21 cellular contexts compared by ENCODE assay signal in genomic region chr16:72247821-72248253, GRCh38.
DNase-seq lines count a peak whose midpoint lies in the region; ATAC-seq and TF ChIP-seq lines count a peak whose summit lies in the region.
"Had no signal": no experiment of that assay in that cellular context is flagged by ENCODE, and none has a peak within 500 bp of the region (broad histone marks: within the 10 kb centered on the region; RNA-seq: fewer than 3 reads in every experiment).

No MANE protein-coding gene starts in this region.

- no peak overlapping the region for H3K27ac Mint-ChIP-seq in progenitor cell of endocrine pancreas
- H3K27ac Mint-ChIP-seq: activated naive CD8-positive, alpha-beta T cell; activated T-cell treated with anti-CD3 and anti-CD28 coated beads, Interleukin-2, amount 50 U/mL, for 24 hours; nephron progenitor cell; stimulated activated effector memory CD8-positive, alpha-beta T cell treated with anti-CD3 and anti-CD28 coated beads, Interleukin-12 subunit alpha, Interleukin-12 subunit beta, amount 100 ng/mL, for 72 hours had no signal

- peak overlapping the region; percentile 70 for H3K4me2 ChIP-seq in GM23248 (ENCODE audit: unreplicated experiment)

- no peaks in the 10 kb centered on the region for H3K9me3 Mint-ChIP-seq in progenitor cell of endocrine pancreas (ENCODE audit: low read depth)
- H3K9me3 Mint-ChIP-seq: activated T-cell treated with anti-CD3 and anti-CD28 coated beads, Interleukin-2, amount 50 U/mL, for 24 hours; nephron progenitor cell; stimulated activated effector memory CD8-positive, alpha-beta T cell treated with anti-CD3 and anti-CD28 coated beads, Interleukin-12 subunit alpha, Interleukin-12 subunit beta, amount 100 ng/mL, for 72 hours had no signal

- H3K27me3 Mint-ChIP-seq in progenitor cell of endocrine pancreas, result peaks cover 3% of the 10 kb centered on the region
- H3K27me3 Mint-ChIP-seq: activated naive CD8-positive, alpha-beta T cell; activated T-cell treated with anti-CD3 and anti-CD28 coated beads, Interleukin-2, amount 50 U/mL, for 24 hours had no signal

- ATAC-seq in gastrocnemius medialis, result peak; percentile 33 to 60
- ATAC-seq in HG03342 (IDR thresholded peaks at IDR 0.05; ENCODE audit: unreplicated experiment), result no peak
- no peak for ATAC-seq in right lobe of liver
- ATAC-seq: stimulated activated effector memory CD8-positive, alpha-beta T cell treated with anti-CD3 and anti-CD28 coated beads, Interleukin-12 subunit alpha, Interleukin-12 subunit beta, amount 100 ng/mL, for 72 hours; upper lobe of right lung had no signal

- H3K9ac ChIP-seq in GM23248, result peak overlapping the region; percentile 20; the same call in 1 of the 2 replicates

- H3K4me3 Mint-ChIP-seq in progenitor cell of endocrine pancreas (ENCODE audit: low read depth), result no peak overlapping the region
- H3K4me3 Mint-ChIP-seq: activated naive CD8-positive, alpha-beta T cell; activated T-cell treated with anti-CD3 and anti-CD28 coated beads, Interleukin-2, amount 50 U/mL, for 24 hours; nephron progenitor cell; stimulated activated effector memory CD8-positive, alpha-beta T cell treated with anti-CD3 and anti-CD28 coated beads, Interleukin-12 subunit alpha, Interleukin-12 subunit beta, amount 100 ng/mL, for 72 hours had no signal

- TF ChIP-seq POLR2A in gastrocnemius medialis (IDR thresholded peaks at IDR 0.05) (no peak), right lobe of liver (IDR thresholded peaks at IDR 0.05) (no peak)

- H3K9me3 ChIP-seq in GM23248 (ENCODE audit: low read depth) (no peaks in the 10 kb centered on the region), gastrocnemius medialis (no peaks in the 10 kb centered on the region), right lobe of liver (no peaks in the 10 kb centered on the region)
- H3K9me3 ChIP-seq: colonic mucosa, upper lobe of right lung had no signal

- H3K9me2 ChIP-seq in GM23248 (ENCODE audit: insufficient read depth), result no peaks in the 10 kb centered on the region

- H4K20me1 ChIP-seq in GM23248 (ENCODE audit: insufficient read depth), result no peaks in the 10 kb centered on the region

- no peak for TF ChIP-seq CTCF in astrocyte of the cerebellum (IDR thresholded peaks at IDR 0.05; ENCODE audit: low read depth, low read length, missing control alignments)
- TF ChIP-seq CTCF in foreskin fibroblast (IDR thresholded peaks at IDR 0.05; ENCODE audit: low read depth, low read length), result no peak
- TF ChIP-seq CTCF in gastrocnemius medialis (IDR thresholded peaks at IDR 0.05 in 4 of 5, conservative IDR thresholded peaks at IDR 0.05 in 1 of 5), result no peak
- no peak for TF ChIP-seq CTCF in right lobe of liver (IDR thresholded peaks at IDR 0.05)
- TF ChIP-seq CTCF in progenitor cell of endocrine pancreas (IDR thresholded peaks at IDR 0.05; ENCODE audit: unreplicated experiment), result no peak

- H3K4me1 ChIP-seq in GM23248 (ENCODE audit: insufficient read depth) (peaks cover 23% of the 10 kb centered on the region), gastrocnemius medialis (no peaks in the 10 kb centered on the region), right lobe of liver (no peaks in the 10 kb centered on the region)
- H3K4me1 ChIP-seq: colonic mucosa, upper lobe of right lung had no signal

- DNase-seq in GM23248, result peak; percentile 59
- peak; percentile 22 for DNase-seq in astrocyte of the cerebellum (ENCODE audit: low read depth)
- peak; percentile 49 to 62 for DNase-seq in foreskin fibroblast
- no peak for DNase-seq in gastrocnemius medialis
- no peak for DNase-seq in activated CD4-positive, alpha-beta T cell treated with anti-CD3 and anti-CD28 coated beads, Interleukin-2, amount 50 U/mL, for 48 hours
- DNase-seq in right lobe of liver, result no peak
- no peak for DNase-seq in progenitor cell of endocrine pancreas (ENCODE audit: low spot score, unreplicated experiment)
- DNase-seq: activated CD4-positive, alpha-beta T cell treated with anti-CD3 and anti-CD28 coated beads, Interleukin-2, amount 50 U/mL, for 1 hour; activated T-cell treated with anti-CD3 and anti-CD28 coated beads, Interleukin-2, amount 50 U/mL, for 24 hours; AML-193; colonic mucosa; H7; KBM-7; NCI-H1417; NCI-H446; nephron progenitor cell; small intestine; upper lobe of right lung had no signal

- intact Hi-C loops in gastrocnemius medialis (cut with DNase I; ENCODE audit: low total_unique reads), result no loop called here
- intact Hi-C loops in right lobe of liver (cut with DNase I), result no loop called here

- H3K79me2 ChIP-seq in GM23248 (ENCODE audit: insufficient read depth), result no peaks in the 10 kb centered on the region

- H3K27ac ChIP-seq in GM23248, result peak overlapping the region; percentile 43
- H3K27ac ChIP-seq in gastrocnemius medialis, result peak overlapping the region in 3 of 4 donors; percentile 31 to 50 (median 38)
- no peak overlapping the region for H3K27ac ChIP-seq in right lobe of liver
- H3K27ac ChIP-seq: colonic mucosa, upper lobe of right lung had no signal

- H3K36me3 ChIP-seq in GM23248 (ENCODE audit: low read depth) (no peaks in the 10 kb centered on the region), gastrocnemius medialis (no peaks in the 10 kb centered on the region), right lobe of liver (no peaks in the 10 kb centered on the region)
- H3K36me3 ChIP-seq: colonic mucosa, upper lobe of right lung had no signal

- peaks cover 2% of the 10 kb centered on the region for H3K4me1 Mint-ChIP-seq in progenitor cell of endocrine pancreas (ENCODE audit: low read depth)
- H3K4me1 Mint-ChIP-seq: nephron progenitor cell; stimulated activated effector memory CD8-positive, alpha-beta T cell treated with anti-CD3 and anti-CD28 coated beads, Interleukin-12 subunit alpha, Interleukin-12 subunit beta, amount 100 ng/mL, for 72 hours had no signal

- H3K36me3 Mint-ChIP-seq in progenitor cell of endocrine pancreas (ENCODE audit: insufficient read depth), result no peaks in the 10 kb centered on the region
- H3K36me3 Mint-ChIP-seq: activated naive CD8-positive, alpha-beta T cell; stimulated activated effector memory CD8-positive, alpha-beta T cell treated with anti-CD3 and anti-CD28 coated beads, Interleukin-12 subunit alpha, Interleukin-12 subunit beta, amount 100 ng/mL, for 72 hours had no signal

- H2AFZ ChIP-seq in GM23248, result peak overlapping the region; percentile 38

- 0 to 3% methylated on average over 5 of the region's 5 CpGs for WGBS in GM23248 (ENCODE audit: low coverage in 1 of 2, low lambda C conversion rate in 2 of 2, missing lambda C conversion rate in 2 of 2), 2 experiments
- 59% methylated on average over 5 of the region's 5 CpGs for WGBS in right lobe of liver (ENCODE audit: insufficient coverage, low coverage, low lambda C conversion rate, missing lambda C conversion rate)

- H3F3A ChIP-seq in GM23248 (ENCODE audit: insufficient read depth), result peaks cover 17% of the 10 kb centered on the region

- in situ Hi-C loops in GM23248 (cut with MboI) (loop anchor here (5.0 kb wide), 1 partner anchor 219 kb away; no protein-coding TSS in a partner anchor), astrocyte of the cerebellum (cut with HindIII; ENCODE audit: low sequenced_read_pairs) (loop anchor here (10.0 kb wide), 1 partner anchor 217 kb away; no protein-coding TSS in a partner anchor), gastrocnemius medialis (cut with MboI; ENCODE audit: low sequenced_read_pairs in 4 of 4) (no loop called here)

- no peaks in the 10 kb centered on the region for H3K27me3 ChIP-seq in GM23248 (replicated peaks; ENCODE audit: insufficient read depth)
- no peaks in the 10 kb centered on the region for H3K27me3 ChIP-seq in gastrocnemius medialis
- H3K27me3 ChIP-seq in right lobe of liver, result no peaks in the 10 kb centered on the region
- H3K27me3 ChIP-seq: colonic mucosa, upper lobe of right lung had no signal

- H3K4me3 ChIP-seq in GM23248 (peak overlapping the region; percentile 11), astrocyte of the cerebellum (ENCODE audit: low read depth, low read length) (no peak overlapping the region), foreskin fibroblast (ENCODE audit: low read depth in 1 of 2, low read length in 2 of 2) (no peak overlapping the region), gastrocnemius medialis (no peak overlapping the region), right lobe of liver (no peak overlapping the region)
- H3K4me3 ChIP-seq: colonic mucosa, upper lobe of right lung had no signal

Comparison
In these comparisons a context has a peak if more than half of its experiments do, and no peak if none do; other contexts are left out.
1. DNase-seq: peak in GM23248 (single experiment), astrocyte of the cerebellum (single experiment) and foreskin fibroblast (2 of 2); none in gastrocnemius medialis (0 of 2), activated CD4-positive, alpha-beta T cell treated with anti-CD3 and anti-CD28 coated beads, Interleukin-2, amount 50 U/mL, for 48 hours (0 of 2), right lobe of liver (0 of 3) and progenitor cell of endocrine pancreas (single experiment).
2. H3K27ac ChIP-seq: peak in GM23248 (single experiment) and gastrocnemius medialis (3 of 4); none in right lobe of liver (0 of 3).
3. ATAC-seq: peak in gastrocnemius medialis (2 of 2); none in HG03342 (single experiment) and right lobe of liver (0 of 4).
4. in situ Hi-C loops: an anchor here in GM23248 (5.0 kb wide) and astrocyte of the cerebellum (10.0 kb wide); none called in gastrocnemius medialis.